ENCODE assay signal across 9 cellular contexts in genomic region chr12:65277994-65278575, GRCh38. TPM values are rescaled to one million over a fixed set of nuclear protein-coding genes. Genes with fewer than 3 reads are reported as not detected.
DNase-seq lines count a peak whose midpoint lies in the region; ATAC-seq and TF ChIP-seq lines count a peak whose summit lies in the region.
"Had no signal": no experiment of that assay in that cellular context is flagged by ENCODE, and none has a peak within 500 bp of the region (broad histone marks: within the 10 kb centered on the region; RNA-seq: fewer than 3 reads in every experiment).

No MANE protein-coding gene starts in this region.

- no peak for ATAC-seq in activated T-helper 17 cell treated with anti-CD3 and anti-CD28 coated beads, Interleukin-2, amount 50 U/mL, for 72 hours (replicated peaks)
- ATAC-seq in HG02852 (IDR thresholded peaks at IDR 0.05; ENCODE audit: unreplicated experiment), result no peak
- ATAC-seq in left lobe of liver, result no peak
- ATAC-seq in HG02970 (IDR thresholded peaks at IDR 0.05; ENCODE audit: low FRiP score, unreplicated experiment), result no peak
- no peak for ATAC-seq in GM21360 (IDR thresholded peaks at IDR 0.05; ENCODE audit: unreplicated experiment)

- H3K27me3 Mint-ChIP-seq in activated T-helper 17 cell treated with anti-CD3 and anti-CD28 coated beads, Interleukin-2, amount 50 U/mL, for 72 hours, result peaks cover 53% of the 10 kb centered on the region

- peak overlapping the region; percentile 42 for H3K4me3 Mint-ChIP-seq in activated T-helper 17 cell treated with anti-CD3 and anti-CD28 coated beads, Interleukin-2, amount 50 U/mL, for 72 hours

- intact Hi-C loops in spleen (cut with DNase I; ENCODE audit: low total_unique reads), result no loop called here

- in situ Hi-C loops in HAP-1 (cut with MboI; ENCODE audit: low sequenced_read_pairs), result no loop called here

- H3K4me3 ChIP-seq in HAP-1, result peak overlapping the region; percentile 69
- H3K4me3 ChIP-seq in iPS-15b (ENCODE audit: low read depth, low read length), result peak overlapping the region; percentile 82
- H3K4me3 ChIP-seq in spleen, result peak overlapping the region; percentile 56 to 89 (median 68)

- no peaks in the 10 kb centered on the region for H3K36me3 ChIP-seq in HAP-1 (replicated peaks)
- H3K36me3 ChIP-seq in iPS-15b (ENCODE audit: control insufficient read depth, insufficient read depth, low read length), result no peaks in the 10 kb centered on the region
- no peaks in the 10 kb centered on the region for H3K36me3 ChIP-seq in spleen

- no peaks in the 10 kb centered on the region; the same call in 1 of the 2 replicates for H3K27me3 ChIP-seq in HAP-1 (ENCODE audit: low read depth)
- peaks cover 33% of the 10 kb centered on the region for H3K27me3 ChIP-seq in iPS-15b (ENCODE audit: control insufficient read depth, insufficient read depth, low read length)
- H3K27me3 ChIP-seq in spleen (replicated peaks in 1 of 7), result peaks cover 0 to 44% (median 11%) of the 10 kb centered on the region in 7 donors

- H3K4me1 Mint-ChIP-seq in activated T-helper 17 cell treated with anti-CD3 and anti-CD28 coated beads, Interleukin-2, amount 50 U/mL, for 72 hours, result no peaks in the 10 kb centered on the region

- H3K36me3 Mint-ChIP-seq in activated T-helper 17 cell treated with anti-CD3 and anti-CD28 coated beads, Interleukin-2, amount 50 U/mL, for 72 hours (ENCODE audit: low read depth), result no peaks in the 10 kb centered on the region

- H3K9me3 Mint-ChIP-seq in activated T-helper 17 cell treated with anti-CD3 and anti-CD28 coated beads, Interleukin-2, amount 50 U/mL, for 72 hours, result no peaks in the 10 kb centered on the region

- no peaks in the 10 kb centered on the region for H3K4me1 ChIP-seq in HAP-1
- peaks cover 5% of the 10 kb centered on the region for H3K4me1 ChIP-seq in iPS-15b (ENCODE audit: control insufficient read depth, insufficient read depth, low read length)
- H3K4me1 ChIP-seq in spleen, result peaks cover 0 to 61% (median 23%) of the 10 kb centered on the region in 6 donors

- TF ChIP-seq POLR2A in spleen (IDR thresholded peaks at IDR 0.05), result no peak

- TF ChIP-seq CTCF in spleen (IDR thresholded peaks at IDR 0.05 in 8 of 11, conservative IDR thresholded peaks at IDR 0.05 in 3 of 11), result no peak

- WGBS in spleen, 5 donors, result 18 to 31% (median 30%) methylated on average over 18 to 23 of the region's 23 CpGs

- H3K9me3 ChIP-seq in HAP-1 (no peaks in the 10 kb centered on the region), iPS-15b (ENCODE audit: control insufficient read depth, insufficient read depth, low read length) (no peaks in the 10 kb centered on the region), spleen (no peaks in the 10 kb centered on the region)

- peak overlapping the region in 5 of 8 donors; percentile 69 to 86 (median 82) for H3K27ac ChIP-seq in spleen

- H3K27ac Mint-ChIP-seq in activated T-helper 17 cell treated with anti-CD3 and anti-CD28 coated beads, Interleukin-2, amount 50 U/mL, for 72 hours, result no peak overlapping the region

- no peak for DNase-seq in HAP-1 (ENCODE audit: low spot score in 2 of 2)
- DNase-seq in spleen, result peak; percentile 73
- no peak for DNase-seq in left lobe of liver (ENCODE audit: low spot score)
- DNase-seq: central memory CD4-positive, alpha-beta T cell had no signal

- H3K9ac ChIP-seq in iPS-15b (ENCODE audit: low read depth, low read length), result no peak overlapping the region

RNA-seq across cellular contexts. Expression of gene MSRB3, which starts 0.4 kb away (rescaled TPM):
- total RNA-seq in activated T-helper 17 cell treated with anti-CD3 and anti-CD28 coated beads, Interleukin-2, amount 50 U/mL, for 72 hours, result not detected
- 10 to 100 TPM; 11.1 to 64.4 (median 23.4) TPM for total RNA-seq in spleen
- polyA plus RNA-seq in spleen, result 1 to 10 TPM; 4.3 to 6.6 (median 4.5) TPM
- 1.6 TPM for total RNA-seq in left lobe of liver
